Comparison of ENCODE assay signal across 1 cellular context in genomic region chr1:26858891-26859630, GRCh38.
TF ChIP-seq lines count a peak whose summit lies in the region.

No MANE protein-coding gene starts in this region.

TF ChIP-seq in H1, 55 proteins besides CTCF, POLR2A, EP300 and RAD21:
- no peak for TF ChIP-seq KDM1A (IDR thresholded peaks at IDR 0.05; ENCODE audit: borderline replicate concordance, low read length)
- TF ChIP-seq RFX5 (IDR thresholded peaks at IDR 0.05; ENCODE audit: borderline replicate concordance, low read depth, low read length) = no peak
- no peak for TF ChIP-seq SIN3A (conservative IDR thresholded peaks at IDR 0.05 in 1 of 2, IDR thresholded peaks at IDR 0.05 in 1 of 2; ENCODE audit: low read depth in 1 of 2, low read length in 2 of 2)
TF ChIP-seq in H1: peak in this region for 0.
